10 cellular contexts compared by ENCODE assay signal in the genomic region with DNA sequence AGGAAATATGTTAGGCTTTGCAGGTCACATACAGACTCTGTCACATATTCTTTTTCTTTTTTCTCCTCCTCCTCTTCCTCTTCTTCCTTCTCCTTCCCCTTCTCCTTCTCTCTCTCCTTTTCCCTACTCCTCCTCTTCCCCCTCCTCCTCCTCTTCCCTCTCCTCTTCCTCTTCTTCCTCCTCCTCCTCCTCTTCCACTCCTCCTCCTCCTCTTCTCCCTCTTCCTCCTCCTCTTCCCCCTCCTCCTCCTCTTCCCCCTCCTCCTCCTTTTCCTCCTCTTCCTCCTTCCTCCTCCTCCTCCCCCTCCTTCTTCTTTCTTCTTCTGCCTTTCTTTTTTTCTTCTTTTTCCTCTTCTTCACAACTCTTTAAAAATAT.
DNase-seq lines count a peak whose midpoint lies in the region; TF ChIP-seq lines count a peak whose summit lies in the region.
"Had no signal": no experiment of that assay in that cellular context is flagged by ENCODE, and none has a peak within 500 bp of the region (broad histone marks: within the 10 kb centered on the region; RNA-seq: fewer than 3 reads in every experiment).

No MANE protein-coding gene starts in this region.

- H3K9me2 ChIP-seq in PC-9 (ENCODE audit: insufficient read depth) = no peaks in the 10 kb centered on the region

- no peaks in the 10 kb centered on the region for H3K36me3 ChIP-seq in PC-9 (ENCODE audit: low read depth)
- no peaks in the 10 kb centered on the region for H3K36me3 ChIP-seq in smooth muscle cell (ENCODE audit: low read depth)
- H3K36me3 ChIP-seq: tibial artery had no signal

- no peaks in the 10 kb centered on the region for H3K9me3 Mint-ChIP-seq in activated CD4-positive, alpha-beta T cell treated with anti-CD3 and anti-CD28 coated beads, Interleukin-2, amount 10 ng/mL, durations not matched to agents 7 days and 5 days
- H3K9me3 Mint-ChIP-seq in dendritic cell treated with granulocyte-macrophage colony-stimulating factor and Interleukin-4, amounts not matched to agents 40 ng/mL and 50 ng/mL, for 4 days = no peaks in the 10 kb centered on the region

- H3K27ac ChIP-seq in PC-9 = peak overlapping the region; percentile 57; the same call in 1 of the 2 replicates
- H3K27ac ChIP-seq in smooth muscle cell (ENCODE audit: low read depth) = peak overlapping the region; percentile 77
- no peak overlapping the region for H3K27ac ChIP-seq in RWPE1
- H3K27ac ChIP-seq: tibial artery had no signal

- no peaks in the 10 kb centered on the region for H3K79me2 ChIP-seq in PC-9 (ENCODE audit: low read depth)
- no peaks in the 10 kb centered on the region for H3K79me2 ChIP-seq in smooth muscle cell (ENCODE audit: low read depth)

- peak overlapping the region; percentile 93 for H3K27ac Mint-ChIP-seq in activated CD4-positive, alpha-beta T cell treated with anti-CD3 and anti-CD28 coated beads, Interleukin-2, amount 10 ng/mL, durations not matched to agents 7 days and 5 days
- peak overlapping the region; percentile 50 for H3K27ac Mint-ChIP-seq in dendritic cell treated with granulocyte-macrophage colony-stimulating factor and Interleukin-4, amounts not matched to agents 40 ng/mL and 50 ng/mL, for 4 days

- peaks cover 5% of the 10 kb centered on the region; the same call in 1 of the 2 replicates for H3F3A ChIP-seq in PC-9 (ENCODE audit: insufficient read depth, low read depth)
- peaks cover 15% of the 10 kb centered on the region for H3F3A ChIP-seq in smooth muscle cell (ENCODE audit: low read depth)

- no peaks in the 10 kb centered on the region for H3K27me3 ChIP-seq in PC-9 (ENCODE audit: insufficient read depth, low read depth)
- H3K27me3 ChIP-seq in smooth muscle cell (ENCODE audit: low read depth) = no peaks in the 10 kb centered on the region
- H3K27me3 ChIP-seq: tibial artery had no signal

- BruUV-seq in PC-9 (replicated peaks; lab: Mats Ljungman, UMichigan) = no TSS peak

- no peak overlapping the region for H3K9ac ChIP-seq in smooth muscle cell (ENCODE audit: low read depth)

- H3K9me3 ChIP-seq in PC-9 (ENCODE audit: insufficient read depth, low read depth) (no peaks in the 10 kb centered on the region), smooth muscle cell (replicated peaks; ENCODE audit: low read depth) (no peaks in the 10 kb centered on the region)
- H3K9me3 ChIP-seq: tibial artery had no signal

- no peak for TF ChIP-seq CTCF in PC-9 (conservative IDR thresholded peaks at IDR 0.05)
- no peak for TF ChIP-seq CTCF in smooth muscle cell (IDR thresholded peaks at IDR 0.05; ENCODE audit: borderline replicate concordance, insufficient read depth, poor library complexity, severe bottlenecking)
- TF ChIP-seq CTCF in RWPE1 (conservative IDR thresholded peaks at IDR 0.05; ENCODE audit: low read depth) = no peak

- CTCF ChIA-PET in activated CD4-positive, alpha-beta T cell treated with anti-CD3 and anti-CD28 coated beads, Interleukin-2, amount 10 ng/mL, durations not matched to agents 7 days and 5 days (lab: Charles Lee) = no interaction called here
- CTCF ChIA-PET in PC-9 (lab: Charles Lee) (no interaction called here), RWPE1 (lab: Yijun Ruan, JAX) (interaction anchor here (0.6 kb wide), 1 partner anchor 59 kb away, joined by 3 read pairs; no protein-coding TSS in a partner anchor)

- H3K36me3 Mint-ChIP-seq in activated CD4-positive, alpha-beta T cell treated with anti-CD3 and anti-CD28 coated beads, Interleukin-2, amount 10 ng/mL, durations not matched to agents 7 days and 5 days (ENCODE audit: low read depth) = no peaks in the 10 kb centered on the region
- no peaks in the 10 kb centered on the region for H3K36me3 Mint-ChIP-seq in dendritic cell treated with granulocyte-macrophage colony-stimulating factor and Interleukin-4, amounts not matched to agents 40 ng/mL and 50 ng/mL, for 4 days (ENCODE audit: low read depth)

- POLR2A ChIA-PET in activated CD4-positive, alpha-beta T cell treated with anti-CD3 and anti-CD28 coated beads, Interleukin-2, amount 10 ng/mL, durations not matched to agents 7 days and 5 days (lab: Charles Lee) = no interaction called here
- POLR2A ChIA-PET in PC-9 (lab: Charles Lee; ENCODE audit: unreplicated experiment) = no interaction called here
- POLR2A ChIA-PET in RWPE1 (lab: Yijun Ruan, JAX; ENCODE audit: low non-redundant PET) = no interaction called here

- intact Hi-C loops in PC-9 (cut with micrococcal nuclease; ENCODE audit: unreplicated experiment) = no loop called here
- intact Hi-C loops in dendritic cell treated with granulocyte-macrophage colony-stimulating factor and Interleukin-4, amounts not matched to agents 40 ng/mL and 50 ng/mL, for 4 days (cut with micrococcal nuclease) = no loop called here

- H3K4me1 ChIP-seq in PC-9 (replicated peaks; ENCODE audit: insufficient read depth) (peaks cover 8% of the 10 kb centered on the region; the same call in 1 of the 2 replicates), smooth muscle cell (ENCODE audit: low read depth) (peaks cover 4% of the 10 kb centered on the region)
- H3K4me1 ChIP-seq: tibial artery had no signal

- peaks cover 3% of the 10 kb centered on the region for H3K27me3 Mint-ChIP-seq in activated CD4-positive, alpha-beta T cell treated with anti-CD3 and anti-CD28 coated beads, Interleukin-2, amount 10 ng/mL, durations not matched to agents 7 days and 5 days
- no peaks in the 10 kb centered on the region for H3K27me3 Mint-ChIP-seq in dendritic cell treated with granulocyte-macrophage colony-stimulating factor and Interleukin-4, amounts not matched to agents 40 ng/mL and 50 ng/mL, for 4 days

- no peaks in the 10 kb centered on the region for H4K20me1 ChIP-seq in PC-9 (ENCODE audit: insufficient read depth)
- no peaks in the 10 kb centered on the region for H4K20me1 ChIP-seq in smooth muscle cell (ENCODE audit: low read depth)

- peak overlapping the region; percentile 68 for H3K4me3 Mint-ChIP-seq in activated CD4-positive, alpha-beta T cell treated with anti-CD3 and anti-CD28 coated beads, Interleukin-2, amount 10 ng/mL, durations not matched to agents 7 days and 5 days
- H3K4me3 Mint-ChIP-seq in dendritic cell treated with granulocyte-macrophage colony-stimulating factor and Interleukin-4, amounts not matched to agents 40 ng/mL and 50 ng/mL, for 4 days = no peak overlapping the region

- DNase-seq in activated CD4-positive, alpha-beta T cell treated with anti-CD3 and anti-CD28 coated beads, Interleukin-2, amount 10 ng/mL, durations not matched to agents 7 days and 5 days = no peak
- DNase-seq in activated CD4-positive, alpha-beta T cell treated with anti-CD3 and anti-CD28 coated beads for 48 hours = no peak
- DNase-seq in PC-9 = no peak
- DNase-seq in smooth muscle cell (lab: John Stamatoyannopoulos, UW; ENCODE audit: unreplicated experiment) = no peak
- DNase-seq in RWPE1 (ENCODE audit: low spot score) = no peak
- DNase-seq in SHP77 (lab: John Stamatoyannopoulos, UW) = no peak
- DNase-seq in NCI-H1105 (lab: John Stamatoyannopoulos, UW) = no peak
- DNase-seq: right cardiac atrium, tibial artery had no signal

- H3K4me1 Mint-ChIP-seq in activated CD4-positive, alpha-beta T cell treated with anti-CD3 and anti-CD28 coated beads, Interleukin-2, amount 10 ng/mL, durations not matched to agents 7 days and 5 days = peaks cover 18% of the 10 kb centered on the region
- peaks cover 17% of the 10 kb centered on the region for H3K4me1 Mint-ChIP-seq in dendritic cell treated with granulocyte-macrophage colony-stimulating factor and Interleukin-4, amounts not matched to agents 40 ng/mL and 50 ng/mL, for 4 days (ENCODE audit: low read depth)

- H2AFZ ChIP-seq in PC-9 = no peak overlapping the region
- no peak overlapping the region for H2AFZ ChIP-seq in smooth muscle cell (ENCODE audit: low read depth)

- no peak overlapping the region for H3K4me3 ChIP-seq in PC-9
- H3K4me3 ChIP-seq in smooth muscle cell = no peak overlapping the region
- H3K4me3 ChIP-seq: tibial artery had no signal

- H3K4me2 ChIP-seq in PC-9 (no peak overlapping the region), smooth muscle cell (peak overlapping the region; percentile 20)
